Comparison of ENCODE assay signal across 10 cellular contexts in genomic region chr9:35923927-35924763, GRCh38. TPM values are rescaled to one million over a fixed set of nuclear protein-coding genes. Genes with fewer than 3 reads are reported as not detected.
DNase-seq lines count a peak whose midpoint lies in the region; ATAC-seq lines count a peak whose summit lies in the region.
"Had no signal": no experiment of that assay in that cellular context is flagged by ENCODE, and none has a peak within 500 bp of the region (broad histone marks: within the 10 kb centered on the region; RNA-seq: fewer than 3 reads in every experiment).

No MANE protein-coding gene starts in this region.

- no peak overlapping the region for H3K4me2 ChIP-seq in trophoblast cell (ENCODE audit: low read length)

- no peak overlapping the region for H2BK120ac ChIP-seq in trophoblast cell (ENCODE audit: insufficient read depth, low read length, poor library complexity)

- no peak overlapping the region for H3K4me3 ChIP-seq in trophoblast cell (ENCODE audit: low read depth, low read length)

- no peaks in the 10 kb centered on the region for H3K36me3 ChIP-seq in trophoblast cell (ENCODE audit: control insufficient read depth in 1 of 2, insufficient read depth in 2 of 2, low read length in 2 of 2)

- DNase-seq in ELR (ENCODE audit: low read depth) (peak; percentile 92), RPMI7951 (ENCODE audit: low read depth) (peak; percentile 96), trophoblast cell (peak; percentile 49 to 63), NCI-H187 treated with DMSO at 0.1 percent for 48 hours (lab: John Stamatoyannopoulos, UW) (no peak), SKM-1 (lab: John Stamatoyannopoulos, UW; ENCODE audit: unreplicated experiment) (no peak), NCI-H1417 treated with DMSO at 0.1 percent for 48 hours (lab: John Stamatoyannopoulos, UW) (no peak)

- no peak overlapping the region for H3K23ac ChIP-seq in trophoblast cell (ENCODE audit: low read length)

- peaks cover 2% of the 10 kb centered on the region for H3K9me3 ChIP-seq in trophoblast cell (ENCODE audit: insufficient read depth, low read depth, low read length)

- no peak overlapping the region for H4K8ac ChIP-seq in trophoblast cell (ENCODE audit: low read depth, low read length)

- no peak overlapping the region for H2AFZ ChIP-seq in trophoblast cell (ENCODE audit: insufficient read depth, low read length, poor library complexity)

- H3K27ac ChIP-seq in trophoblast cell (ENCODE audit: low read depth, low read length), result no peak overlapping the region

- H3K4ac ChIP-seq in trophoblast cell (ENCODE audit: low read depth, low read length), result no peak overlapping the region

- H3K18ac ChIP-seq in trophoblast cell (ENCODE audit: low read length), result no peak overlapping the region

- no peaks in the 10 kb centered on the region for H3K79me2 ChIP-seq in trophoblast cell (ENCODE audit: control insufficient read depth, insufficient read depth, low read length, poor library complexity)

- no CpG with 5 or more reads among the region's 9 CpGs for WGBS in trophoblast cell (ENCODE audit: extremely low coverage, insufficient coverage, insufficient read length)

- no peak overlapping the region for H4K12ac ChIP-seq in trophoblast cell (ENCODE audit: low read depth, low read length)

- H3K79me1 ChIP-seq in trophoblast cell (ENCODE audit: low read length), result no peaks in the 10 kb centered on the region

- no peak overlapping the region for H3K9ac ChIP-seq in trophoblast cell (ENCODE audit: low read length)

- H2AK5ac ChIP-seq in trophoblast cell (ENCODE audit: low read length), result no peak overlapping the region

- no peak overlapping the region for H2BK12ac ChIP-seq in trophoblast cell (ENCODE audit: low read length)

- no peak overlapping the region for H3K14ac ChIP-seq in trophoblast cell (ENCODE audit: low read length)

- ATAC-seq in esophagus mucosa (peak; percentile 68), GM21360 (IDR thresholded peaks at IDR 0.05; ENCODE audit: unreplicated experiment) (no peak)

- H3K27me3 ChIP-seq in trophoblast cell (ENCODE audit: insufficient read depth, low read length), result no peaks in the 10 kb centered on the region

- no peak overlapping the region for H2BK5ac ChIP-seq in trophoblast cell (ENCODE audit: low read depth, low read length, poor library complexity)

- H3K4me1 ChIP-seq in trophoblast cell (ENCODE audit: control insufficient read depth in 1 of 2, insufficient read depth in 2 of 2, low read length in 2 of 2), result peaks cover 0 to 6% of the 10 kb centered on the region in 2 experiments

- no peak overlapping the region for H4K91ac ChIP-seq in trophoblast cell (ENCODE audit: low read depth, low read length)

RNA-seq across cellular contexts. Expression of gene SPAAR, which starts 14.9 kb away (rescaled TPM):
- total RNA-seq in RPMI7951 (2014; rRNA removed; shearing (Covaris generic)), result not detected in 2 replicates
- total RNA-seq in esophagus mucosa, result 0.16 TPM
- 0.11 TPM in 2 replicates for polyA plus RNA-seq in trophoblast cell (2013)
- polyA plus RNA-seq: IgD-negative memory B cell had no signal

RNA-seq across cellular contexts. Expression of gene HRCT1, which starts 18.1 kb away (rescaled TPM):
- total RNA-seq in RPMI7951 (2014; rRNA removed; shearing (Covaris generic)), result 0.20 TPM in 1 of 2 replicates, not detected in the other
- 1.2 TPM for total RNA-seq in esophagus mucosa
- polyA plus RNA-seq in trophoblast cell (2013), result 0.07 and 0.14 TPM in 2 replicates
- polyA plus RNA-seq: IgD-negative memory B cell, neural cell had no signal

RNA-seq across cellular contexts. Expression of gene OR2S2, which starts 33.8 kb away (rescaled TPM):
- not detected in 2 replicates for total RNA-seq in RPMI7951 (2014; rRNA removed; shearing (Covaris generic))
- not detected for total RNA-seq in esophagus mucosa
- polyA plus RNA-seq in trophoblast cell (2013), result not detected in 2 replicates
- polyA plus RNA-seq: IgD-negative memory B cell, neural cell had no signal

RNA-seq across cellular contexts. Expression of gene OR13J1, which starts 53.9 kb away (rescaled TPM):
- total RNA-seq in RPMI7951 (2014; rRNA removed; shearing (Covaris generic)), result not detected in 2 replicates
- not detected for total RNA-seq in esophagus mucosa
- polyA plus RNA-seq in trophoblast cell (2013), result not detected in 2 replicates
- polyA plus RNA-seq: IgD-negative memory B cell, neural cell had no signal

Comparison
In these comparisons a context has a peak if more than half of its experiments do, and no peak if none do; other contexts are left out.
1. DNase-seq: peak in ELR (single experiment), RPMI7951 (single experiment) and trophoblast cell (2 of 2); none in NCI-H187 treated with DMSO at 0.1 percent for 48 hours (single experiment), SKM-1 (single experiment) and NCI-H1417 treated with DMSO at 0.1 percent for 48 hours (single experiment).